In genomic region chrX:100435726-100436125, GRCh38 we compare ENCODE assay signal across 1 cellular context.
TF ChIP-seq lines count a peak whose summit lies in the region.

No MANE protein-coding gene starts in this region.

TF ChIP-seq in GM23338, 12 proteins besides CTCF, POLR2A, EP300 and RAD21 (continued from another document):
- no peak for TF ChIP-seq ZNF462 (CRISPR knock-in tag; IDR thresholded peaks at IDR 0.05)
- TF ChIP-seq ZNF114 (CRISPR knock-in tag; IDR thresholded peaks at IDR 0.05) = no peak
- no peak for TF ChIP-seq EZH2phosphoT487 (IDR thresholded peaks at IDR 0.05; ENCODE audit: unreplicated experiment)
- TF ChIP-seq EZH2 (IDR thresholded peaks at IDR 0.05; ENCODE audit: low read depth, unreplicated experiment) = no peak
